8 cellular contexts compared by ENCODE assay signal in genomic region chr12:92538970-92539749, GRCh38.
A peak's percentile ranks its signal among the peaks of the same experiment; 100 is the strongest.
DNase-seq lines count a peak whose midpoint lies in the region; ATAC-seq, FAIRE-seq and TF ChIP-seq lines count a peak whose summit lies in the region.

No MANE protein-coding gene starts in this region.

- H3K4me1 ChIP-seq in A549 (peaks cover 16% of the 10 kb centered on the region), gastroesophageal sphincter (peaks cover 0 to 29% (median 2%) of the 10 kb centered on the region in 3 donors)

- H3K36me3 ChIP-seq in gastroesophageal sphincter = no peaks in the 10 kb centered on the region

- H3K9me3 ChIP-seq in A549 = no peaks in the 10 kb centered on the region
- no peaks in the 10 kb centered on the region for H3K9me3 ChIP-seq in gastroesophageal sphincter

- H3K4me3 ChIP-seq in A549 (no peak overlapping the region), gastroesophageal sphincter (no peak overlapping the region)

- H3K9me3 Mint-ChIP-seq in T-cell = peaks cover 0 to 5% (median 3%) of the 10 kb centered on the region in 3 donors
- H3K9me3 Mint-ChIP-seq in stimulated activated naive CD8-positive, alpha-beta T cell treated with anti-CD3 and anti-CD28 coated beads, Interleukin-15, amount 100 ng/mL, for 72 hours = peaks cover 0 to 6% of the 10 kb centered on the region in 2 donors

- FAIRE-seq in A549 (lab: Jason Lieb, UNC) = no peak
- no peak for FAIRE-seq in frontal cortex (lab: Jason Lieb, UNC)

- POLR2A ChIA-PET in A549 (lab: Yijun Ruan, JAX) (no interaction called here), T-cell (lab: Charles Lee) (no interaction called here)

- 46% methylated on average over 6 of the region's 6 CpGs for WGBS in A549 (ENCODE audit: missing lambda C conversion rate)
- 39 to 59% methylated on average over 6 of the region's 6 CpGs for WGBS in gastroesophageal sphincter (ENCODE audit: low coverage in 1 of 2), 2 donors

- peak overlapping the region; percentile 45; the same call in 2 of the 3 replicates for H3K4me2 ChIP-seq in A549

- TF ChIP-seq EP300 in A549 (IDR thresholded peaks at IDR 0.05) = no peak; a peak in 1 of 5 replicates
- no peak for TF ChIP-seq EP300 in gastroesophageal sphincter (IDR thresholded peaks at IDR 0.05)

- CTCF ChIA-PET in A549 (lab: Yijun Ruan, JAX) (no interaction called here), T-cell (lab: Charles Lee) (no interaction called here)

- TF ChIP-seq RAD21 in A549 (conservative IDR thresholded peaks at IDR 0.05 in 1 of 2, IDR thresholded peaks at IDR 0.05 in 1 of 2) = no peak

- H3K4me1 Mint-ChIP-seq in T-cell = peaks cover 52 to 63% (median 58%) of the 10 kb centered on the region in 3 donors
- peaks cover 65% of the 10 kb centered on the region for H3K4me1 Mint-ChIP-seq in stimulated activated naive CD8-positive, alpha-beta T cell treated with anti-CD3 and anti-CD28 coated beads, Interleukin-15, amount 100 ng/mL, for 72 hours

- peak overlapping the region; percentile 88 to 94 for H3K27ac Mint-ChIP-seq in T-cell
- H3K27ac Mint-ChIP-seq in stimulated activated naive CD8-positive, alpha-beta T cell treated with anti-CD3 and anti-CD28 coated beads, Interleukin-15, amount 100 ng/mL, for 72 hours = peak overlapping the region; percentile 68 to 93

- TF ChIP-seq CTCF in A549 (IDR thresholded peaks at IDR 0.05) (no peak), gastroesophageal sphincter (IDR thresholded peaks at IDR 0.05) (no peak)

- peak in 1 of 2 experiments; percentile 55; a peak in 2 of 6 replicates for ATAC-seq in A549
- ATAC-seq in GM18868 (IDR thresholded peaks at IDR 0.05; ENCODE audit: unreplicated experiment) = peak; percentile 51
- ATAC-seq in HG03196 (IDR thresholded peaks at IDR 0.05; ENCODE audit: unreplicated experiment) = peak; percentile 57
- peak in 3 of 4 experiments; percentile 34 to 44 (median 40) for ATAC-seq in T-cell (replicated peaks in 1 of 4)
- ATAC-seq in gastroesophageal sphincter = peak; percentile 52
- ATAC-seq in stimulated activated naive CD8-positive, alpha-beta T cell treated with anti-CD3 and anti-CD28 coated beads, Interleukin-15, amount 100 ng/mL, for 72 hours = peak; percentile 76

- H3K27me3 Mint-ChIP-seq in T-cell = no peaks in the 10 kb centered on the region
- no peaks in the 10 kb centered on the region for H3K27me3 Mint-ChIP-seq in stimulated activated naive CD8-positive, alpha-beta T cell treated with anti-CD3 and anti-CD28 coated beads, Interleukin-15, amount 100 ng/mL, for 72 hours

- DNase-seq in A549 (ENCODE audit: low read depth in 1 of 2, low spot score in 1 of 2) (peak in 1 of 2 experiments; percentile 58), T-cell (peak in 1 of 34 experiments; percentile 3), NCI-H446 treated with DMSO at 0.1 percent for 48 hours (lab: John Stamatoyannopoulos, UW) (no peak), frontal cortex (ENCODE audit: low spot score in 2 of 2) (no peak)
- DNase-seq in stimulated activated naive CD8-positive, alpha-beta T cell treated with anti-CD3 and anti-CD28 coated beads, Interleukin-15, amount 100 ng/mL, for 72 hours = no peak

- peak overlapping the region; percentile 39 to 51; a peak in 4 of 6 replicates for H3K27ac ChIP-seq in A549
- peak overlapping the region in 2 of 4 donors; percentile 4 to 25 for H3K27ac ChIP-seq in gastroesophageal sphincter

- H3K4me3 Mint-ChIP-seq in T-cell = peak overlapping the region in 1 of 3 donors; percentile 54
- peak overlapping the region; percentile 35 to 52 for H3K4me3 Mint-ChIP-seq in stimulated activated naive CD8-positive, alpha-beta T cell treated with anti-CD3 and anti-CD28 coated beads, Interleukin-15, amount 100 ng/mL, for 72 hours

- peaks cover 3% of the 10 kb centered on the region for H3K36me3 Mint-ChIP-seq in T-cell

- no peaks in the 10 kb centered on the region for H3K27me3 ChIP-seq in gastroesophageal sphincter

- no peak for TF ChIP-seq POLR2A in A549 (IDR thresholded peaks at IDR 0.05; ENCODE audit: low read length)
- no peak for TF ChIP-seq POLR2A in gastroesophageal sphincter (IDR thresholded peaks at IDR 0.05)

TF ChIP-seq in A549, 52 proteins besides CTCF, POLR2A, EP300 and RAD21:
- TF ChIP-seq EHF (CRISPR knock-in tag; IDR thresholded peaks at IDR 0.05) (no peak), FOSL2 (IDR thresholded peaks at IDR 0.05) (peak; percentile 35; the same call in 1 of the 2 replicates), FOSL2 (CRISPR knock-in tag; IDR thresholded peaks at IDR 0.05) (peak; percentile 70), KDM5A (IDR thresholded peaks at IDR 0.05) (no peak), HDAC2 (IDR thresholded peaks at IDR 0.05) (no peak), HOXB5 (CRISPR knock-in tag; IDR thresholded peaks at IDR 0.05) (no peak), HOXA7 (CRISPR knock-in tag; IDR thresholded peaks at IDR 0.05) (no peak), JUNB (IDR thresholded peaks at IDR 0.05) (peak; percentile 43), TP53 (CRISPR knock-in tag; IDR thresholded peaks at IDR 0.05) (no peak), EHMT2 (IDR thresholded peaks at IDR 0.05; ENCODE audit: low read depth) (no peak), E2F6 (IDR thresholded peaks at IDR 0.05; ENCODE audit: borderline replicate concordance, low read depth) (no peak), PHF8 (IDR thresholded peaks at IDR 0.05; ENCODE audit: borderline replicate concordance, low read depth) (no peak), HEYL (CRISPR knock-in tag; IDR thresholded peaks at IDR 0.05) (no peak), CEBPB (IDR thresholded peaks at IDR 0.05) (0 out of 4 replicates have a peak, but pooled peaks have one; percentile 28 to 29), SMC3 (IDR thresholded peaks at IDR 0.05) (no peak), CBX8 (IDR thresholded peaks at IDR 0.05) (no peak), CBX2 (IDR thresholded peaks at IDR 0.05; ENCODE audit: borderline replicate concordance, low read depth) (no peak), ELK1 (IDR thresholded peaks at IDR 0.05; ENCODE audit: low read depth, low read length) (no peak), PBX3 (IDR thresholded peaks at IDR 0.05) (no peak), REST (IDR thresholded peaks at IDR 0.05) (no peak), ZFP36 (IDR thresholded peaks at IDR 0.05; ENCODE audit: borderline replicate concordance, partially characterized antibody) (no peak)
TF ChIP-seq in A549: peak in this region for 3.
